2 cellular contexts compared by ENCODE assay signal in the genomic region with DNA sequence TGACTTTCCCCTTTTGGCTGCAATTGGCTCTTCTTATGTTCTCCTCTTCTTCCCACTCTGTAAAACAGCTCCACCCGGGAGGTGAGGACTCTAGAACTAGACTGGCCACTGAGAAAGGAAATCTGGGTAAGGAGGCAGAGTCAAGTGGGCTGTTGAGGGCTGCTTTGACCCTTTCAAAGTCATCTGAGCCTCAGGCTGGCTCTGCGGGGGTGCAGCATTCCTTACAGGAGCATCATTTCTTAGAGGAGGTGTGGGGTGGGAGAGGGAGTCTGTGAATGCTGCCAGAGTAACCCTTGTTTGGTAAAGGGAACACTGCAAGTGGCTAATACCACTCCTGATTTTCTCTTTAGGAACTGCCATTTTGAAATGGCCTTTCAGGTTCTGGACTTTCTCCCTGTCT.
TF ChIP-seq lines count a peak whose summit lies in the region.

No MANE protein-coding gene starts in this region.

TF ChIP-seq in GM23338, 12 proteins besides CTCF, POLR2A, EP300 and RAD21 (continued from another document):
- TF ChIP-seq, protein P1, sequence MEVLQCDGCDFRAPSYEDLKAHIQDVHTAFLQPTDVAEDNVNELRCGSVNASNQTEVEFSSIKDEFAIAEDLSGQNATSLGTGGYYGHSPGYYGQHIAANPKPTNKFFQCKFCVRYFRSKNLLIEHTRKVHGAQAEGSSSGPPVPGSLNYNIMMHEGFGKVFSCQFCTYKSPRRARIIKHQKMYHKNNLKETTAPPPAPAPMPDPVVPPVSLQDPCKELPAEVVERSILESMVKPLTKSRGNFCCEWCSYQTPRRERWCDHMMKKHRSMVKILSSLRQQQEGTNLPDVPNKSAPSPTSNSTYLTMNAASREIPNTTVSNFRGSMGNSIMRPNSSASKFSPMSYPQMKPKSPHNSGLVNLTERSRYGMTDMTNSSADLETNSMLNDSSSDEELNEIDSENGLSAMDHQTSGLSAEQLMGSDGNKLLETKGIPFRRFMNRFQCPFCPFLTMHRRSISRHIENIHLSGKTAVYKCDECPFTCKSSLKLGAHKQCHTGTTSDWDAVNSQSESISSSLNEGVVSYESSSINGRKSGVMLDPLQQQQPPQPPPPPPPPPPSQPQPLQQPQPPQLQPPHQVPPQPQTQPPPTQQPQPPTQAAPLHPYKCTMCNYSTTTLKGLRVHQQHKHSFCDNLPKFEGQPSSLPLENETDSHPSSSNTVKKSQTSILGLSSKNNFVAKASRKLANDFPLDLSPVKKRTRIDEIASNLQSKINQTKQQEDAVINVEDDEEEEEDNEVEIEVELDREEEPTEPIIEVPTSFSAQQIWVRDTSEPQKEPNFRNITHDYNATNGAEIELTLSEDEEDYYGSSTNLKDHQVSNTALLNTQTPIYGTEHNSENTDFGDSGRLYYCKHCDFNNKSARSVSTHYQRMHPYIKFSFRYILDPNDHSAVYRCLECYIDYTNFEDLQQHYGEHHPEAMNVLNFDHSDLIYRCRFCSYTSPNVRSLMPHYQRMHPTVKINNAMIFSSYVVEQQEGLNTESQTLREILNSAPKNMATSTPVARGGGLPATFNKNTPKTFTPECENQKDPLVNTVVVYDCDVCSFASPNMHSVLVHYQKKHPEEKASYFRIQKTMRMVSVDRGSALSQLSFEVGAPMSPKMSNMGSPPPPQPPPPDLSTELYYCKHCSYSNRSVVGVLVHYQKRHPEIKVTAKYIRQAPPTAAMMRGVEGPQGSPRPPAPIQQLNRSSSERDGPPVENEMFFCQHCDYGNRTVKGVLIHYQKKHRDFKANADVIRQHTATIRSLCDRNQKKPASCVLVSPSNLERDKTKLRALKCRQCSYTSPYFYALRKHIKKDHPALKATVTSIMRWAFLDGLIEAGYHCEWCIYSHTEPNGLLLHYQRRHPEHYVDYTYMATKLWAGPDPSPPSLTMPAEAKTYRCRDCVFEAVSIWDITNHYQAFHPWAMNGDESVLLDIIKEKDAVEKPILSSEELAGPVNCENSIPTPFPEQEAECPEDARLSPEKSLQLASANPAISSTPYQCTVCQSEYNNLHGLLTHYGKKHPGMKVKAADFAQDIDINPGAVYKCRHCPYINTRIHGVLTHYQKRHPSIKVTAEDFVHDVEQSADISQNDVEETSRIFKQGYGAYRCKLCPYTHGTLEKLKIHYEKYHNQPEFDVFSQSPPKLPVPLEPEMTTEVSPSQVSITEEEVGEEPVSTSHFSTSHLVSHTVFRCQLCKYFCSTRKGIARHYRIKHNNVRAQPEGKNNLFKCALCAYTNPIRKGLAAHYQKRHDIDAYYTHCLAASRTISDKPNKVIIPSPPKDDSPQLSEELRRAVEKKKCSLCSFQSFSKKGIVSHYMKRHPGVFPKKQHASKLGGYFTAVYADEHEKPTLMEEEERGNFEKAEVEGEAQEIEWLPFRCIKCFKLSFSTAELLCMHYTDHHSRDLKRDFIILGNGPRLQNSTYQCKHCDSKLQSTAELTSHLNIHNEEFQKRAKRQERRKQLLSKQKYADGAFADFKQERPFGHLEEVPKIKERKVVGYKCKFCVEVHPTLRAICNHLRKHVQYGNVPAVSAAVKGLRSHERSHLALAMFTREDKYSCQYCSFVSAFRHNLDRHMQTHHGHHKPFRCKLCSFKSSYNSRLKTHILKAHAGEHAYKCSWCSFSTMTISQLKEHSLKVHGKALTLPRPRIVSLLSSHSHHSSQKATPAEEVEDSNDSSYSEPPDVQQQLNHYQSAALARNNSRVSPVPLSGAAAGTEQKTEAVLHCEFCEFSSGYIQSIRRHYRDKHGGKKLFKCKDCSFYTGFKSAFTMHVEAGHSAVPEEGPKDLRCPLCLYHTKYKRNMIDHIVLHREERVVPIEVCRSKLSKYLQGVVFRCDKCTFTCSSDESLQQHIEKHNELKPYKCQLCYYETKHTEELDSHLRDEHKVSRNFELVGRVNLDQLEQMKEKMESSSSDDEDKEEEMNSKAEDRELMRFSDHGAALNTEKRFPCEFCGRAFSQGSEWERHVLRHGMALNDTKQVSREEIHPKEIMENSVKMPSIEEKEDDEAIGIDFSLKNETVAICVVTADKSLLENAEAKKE (CRISPR knock-in tag; IDR thresholded peaks at IDR 0.05), result no peak
- TF ChIP-seq POLR2AphosphoS5 (IDR thresholded peaks at IDR 0.05; ENCODE audit: low read depth), result no peak
- TF ChIP-seq, protein P2, sequence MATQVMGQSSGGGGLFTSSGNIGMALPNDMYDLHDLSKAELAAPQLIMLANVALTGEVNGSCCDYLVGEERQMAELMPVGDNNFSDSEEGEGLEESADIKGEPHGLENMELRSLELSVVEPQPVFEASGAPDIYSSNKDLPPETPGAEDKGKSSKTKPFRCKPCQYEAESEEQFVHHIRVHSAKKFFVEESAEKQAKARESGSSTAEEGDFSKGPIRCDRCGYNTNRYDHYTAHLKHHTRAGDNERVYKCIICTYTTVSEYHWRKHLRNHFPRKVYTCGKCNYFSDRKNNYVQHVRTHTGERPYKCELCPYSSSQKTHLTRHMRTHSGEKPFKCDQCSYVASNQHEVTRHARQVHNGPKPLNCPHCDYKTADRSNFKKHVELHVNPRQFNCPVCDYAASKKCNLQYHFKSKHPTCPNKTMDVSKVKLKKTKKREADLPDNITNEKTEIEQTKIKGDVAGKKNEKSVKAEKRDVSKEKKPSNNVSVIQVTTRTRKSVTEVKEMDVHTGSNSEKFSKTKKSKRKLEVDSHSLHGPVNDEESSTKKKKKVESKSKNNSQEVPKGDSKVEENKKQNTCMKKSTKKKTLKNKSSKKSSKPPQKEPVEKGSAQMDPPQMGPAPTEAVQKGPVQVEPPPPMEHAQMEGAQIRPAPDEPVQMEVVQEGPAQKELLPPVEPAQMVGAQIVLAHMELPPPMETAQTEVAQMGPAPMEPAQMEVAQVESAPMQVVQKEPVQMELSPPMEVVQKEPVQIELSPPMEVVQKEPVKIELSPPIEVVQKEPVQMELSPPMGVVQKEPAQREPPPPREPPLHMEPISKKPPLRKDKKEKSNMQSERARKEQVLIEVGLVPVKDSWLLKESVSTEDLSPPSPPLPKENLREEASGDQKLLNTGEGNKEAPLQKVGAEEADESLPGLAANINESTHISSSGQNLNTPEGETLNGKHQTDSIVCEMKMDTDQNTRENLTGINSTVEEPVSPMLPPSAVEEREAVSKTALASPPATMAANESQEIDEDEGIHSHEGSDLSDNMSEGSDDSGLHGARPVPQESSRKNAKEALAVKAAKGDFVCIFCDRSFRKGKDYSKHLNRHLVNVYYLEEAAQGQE (IDR thresholded peaks at IDR 0.05; ENCODE audit: unreplicated experiment), result no peak
- TF ChIP-seq EZH2 (IDR thresholded peaks at IDR 0.05; ENCODE audit: low read depth, unreplicated experiment), result no peak
- no peak for TF ChIP-seq ZNF114 (CRISPR knock-in tag; IDR thresholded peaks at IDR 0.05)

TF ChIP-seq in IMR-90, 13 proteins besides CTCF, POLR2A, EP300 and RAD21 (continued from another document):
- TF ChIP-seq, protein P3, sequence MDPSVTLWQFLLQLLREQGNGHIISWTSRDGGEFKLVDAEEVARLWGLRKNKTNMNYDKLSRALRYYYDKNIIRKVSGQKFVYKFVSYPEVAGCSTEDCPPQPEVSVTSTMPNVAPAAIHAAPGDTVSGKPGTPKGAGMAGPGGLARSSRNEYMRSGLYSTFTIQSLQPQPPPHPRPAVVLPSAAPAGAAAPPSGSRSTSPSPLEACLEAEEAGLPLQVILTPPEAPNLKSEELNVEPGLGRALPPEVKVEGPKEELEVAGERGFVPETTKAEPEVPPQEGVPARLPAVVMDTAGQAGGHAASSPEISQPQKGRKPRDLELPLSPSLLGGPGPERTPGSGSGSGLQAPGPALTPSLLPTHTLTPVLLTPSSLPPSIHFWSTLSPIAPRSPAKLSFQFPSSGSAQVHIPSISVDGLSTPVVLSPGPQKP (IDR thresholded peaks at IDR 0.05; ENCODE audit: borderline replicate concordance, low read depth, low read length), result no peak
- TF ChIP-seq CEBPB (IDR thresholded peaks at IDR 0.05; ENCODE audit: low read depth, low read length) (no peak), MAZ (IDR thresholded peaks at IDR 0.05; ENCODE audit: borderline replicate concordance, low read depth, low read length) (no peak), FOS (IDR thresholded peaks at IDR 0.05; ENCODE audit: low read depth, low read length) (no peak)
